In genomic region chr11:65918211-65919150, GRCh38 we compare ENCODE assay signal across 8 cellular contexts. TPM values are rescaled to one million over a fixed set of nuclear protein-coding genes. Genes with fewer than 3 reads are reported as not detected.
DNase-seq lines count a peak whose midpoint lies in the region; ATAC-seq and TF ChIP-seq lines count a peak whose summit lies in the region.

TSS of gene C11orf68 (minus strand) at chr11:65919062. CDS start at chr11:65919031, 31 bp downstream.

- 6% methylated on average over 78 of the region's 78 CpGs for WGBS in ectodermal cell, 2 experiments
- 4% methylated on average over 78 of the region's 78 CpGs for WGBS in urinary bladder

- intact Hi-C loops in A673 (cut with micrococcal nuclease; ENCODE audit: unreplicated experiment), result no loop called here

- H3K36me3 Mint-ChIP-seq in mesothelial cell of epicardium, result peaks cover 18% of the 10 kb centered on the region

- H3K36me3 ChIP-seq in A673 (ENCODE audit: insufficient read depth, low read length, poor library complexity, severe bottlenecking) (peaks cover 12% of the 10 kb centered on the region), ectodermal cell (ENCODE audit: control insufficient read depth, insufficient read depth, low read length) (peaks cover 5% of the 10 kb centered on the region), urinary bladder (ENCODE audit: insufficient read depth) (no peaks in the 10 kb centered on the region)

- H3K4me3 Mint-ChIP-seq in mesothelial cell of epicardium, result peak within 1 kb of the TSS; percentile 86

- ATAC-seq in GM18511 (IDR thresholded peaks at IDR 0.05; ENCODE audit: unreplicated experiment) (peak; percentile 65), HG02938 (IDR thresholded peaks at IDR 0.05; ENCODE audit: unreplicated experiment) (peak; percentile 53)

- TF ChIP-seq CTCF in A673 (conservative IDR thresholded peaks at IDR 0.05; ENCODE audit: low read depth, low read length) (no peak), mesothelial cell of epicardium (IDR thresholded peaks at IDR 0.05; ENCODE audit: unreplicated experiment) (no peak)

- no peaks in the 10 kb centered on the region for H3K27me3 ChIP-seq in A673 (replicated peaks; ENCODE audit: insufficient read depth, low read depth, low read length, poor library complexity)
- H3K27me3 ChIP-seq in ectodermal cell (ENCODE audit: control insufficient read depth, insufficient read depth, low read length, poor library complexity, severe bottlenecking), result no peaks in the 10 kb centered on the region

- H3K27me3 Mint-ChIP-seq in mesothelial cell of epicardium (ENCODE audit: low read depth), result no peaks in the 10 kb centered on the region

- H3K4me3 ChIP-seq in A673 (ENCODE audit: low read depth, low read length, poor library complexity, severe bottlenecking) (peak within 1 kb of the TSS; percentile 83), ectodermal cell (ENCODE audit: insufficient read depth, low read depth, low read length) (peak within 1 kb of the TSS; percentile 92), urinary bladder (ENCODE audit: low read depth, low read length) (peak within 1 kb of the TSS; percentile 86)

- H3K9me3 ChIP-seq in A673 (ENCODE audit: low read depth, low read length, poor library complexity, severe bottlenecking) (no peaks in the 10 kb centered on the region), ectodermal cell (ENCODE audit: control insufficient read depth, low read length) (no peaks in the 10 kb centered on the region)

- H3K9me3 Mint-ChIP-seq in mesothelial cell of epicardium, result no peaks in the 10 kb centered on the region

- POLR2A ChIA-PET in A673 (lab: Charles Lee; ENCODE audit: low non-redundant PET), result no interaction called here

- H3K4me1 Mint-ChIP-seq in mesothelial cell of epicardium, result peaks cover 33% of the 10 kb centered on the region

- H3K4me1 ChIP-seq in A673 (ENCODE audit: insufficient read depth, low read length, poor library complexity, severe bottlenecking), result peaks cover 32% of the 10 kb centered on the region
- no peaks in the 10 kb centered on the region for H3K4me1 ChIP-seq in ectodermal cell (ENCODE audit: control insufficient read depth, insufficient read depth, low read length)
- H3K4me1 ChIP-seq in urinary bladder (ENCODE audit: insufficient read depth), result peaks cover 2% of the 10 kb centered on the region

- DNase-seq in A673 (ENCODE audit: low spot score) (peak; percentile 47), mesothelial cell of epicardium (ENCODE audit: low spot score in 2 of 2, unreplicated experiment in 2 of 2) (peak in 1 of 2 experiments; percentile 44), SHP77 treated with DMSO at 0.1 percent for 48 hours (lab: John Stamatoyannopoulos, UW) (no peak)

- peak within 1 kb of the TSS; percentile 77 for H3K27ac Mint-ChIP-seq in mesothelial cell of epicardium

- CTCF ChIA-PET in A673 (lab: Charles Lee), result interaction anchor here (0.5 to 0.6 kb wide), 2 partner anchors 30 to 140 kb away, joined by 4 to 6 read pairs; partner anchors contain the start of gene FIBP

- TSS peak; percentile 60 for BruUV-seq in A673 (replicated peaks; lab: Mats Ljungman, UMichigan)

- H3K27ac ChIP-seq in A673 (ENCODE audit: low read depth, low read length, poor library complexity, severe bottlenecking), result peak within 1 kb of the TSS; percentile 91
- no peak within 1 kb of the TSS for H3K27ac ChIP-seq in ectodermal cell (ENCODE audit: insufficient read depth, low read depth, low read length, poor library complexity, severe bottlenecking)
- H3K27ac ChIP-seq in urinary bladder (ENCODE audit: low read depth), result peak within 1 kb of the TSS; percentile 94

TF ChIP-seq in PFSK-1, 5 proteins besides CTCF, POLR2A, EP300 and RAD21:
- TF ChIP-seq SIN3A (IDR thresholded peaks at IDR 0.05; ENCODE audit: borderline replicate concordance, insufficient read depth, low read length) (peak; percentile 31; the same call in 1 of the 2 replicates), TAF1 (IDR thresholded peaks at IDR 0.05; ENCODE audit: borderline replicate concordance, insufficient read depth, low read length) (peak; percentile 70; the same call in 1 of the 2 replicates)
- TF ChIP-seq, protein P1, sequence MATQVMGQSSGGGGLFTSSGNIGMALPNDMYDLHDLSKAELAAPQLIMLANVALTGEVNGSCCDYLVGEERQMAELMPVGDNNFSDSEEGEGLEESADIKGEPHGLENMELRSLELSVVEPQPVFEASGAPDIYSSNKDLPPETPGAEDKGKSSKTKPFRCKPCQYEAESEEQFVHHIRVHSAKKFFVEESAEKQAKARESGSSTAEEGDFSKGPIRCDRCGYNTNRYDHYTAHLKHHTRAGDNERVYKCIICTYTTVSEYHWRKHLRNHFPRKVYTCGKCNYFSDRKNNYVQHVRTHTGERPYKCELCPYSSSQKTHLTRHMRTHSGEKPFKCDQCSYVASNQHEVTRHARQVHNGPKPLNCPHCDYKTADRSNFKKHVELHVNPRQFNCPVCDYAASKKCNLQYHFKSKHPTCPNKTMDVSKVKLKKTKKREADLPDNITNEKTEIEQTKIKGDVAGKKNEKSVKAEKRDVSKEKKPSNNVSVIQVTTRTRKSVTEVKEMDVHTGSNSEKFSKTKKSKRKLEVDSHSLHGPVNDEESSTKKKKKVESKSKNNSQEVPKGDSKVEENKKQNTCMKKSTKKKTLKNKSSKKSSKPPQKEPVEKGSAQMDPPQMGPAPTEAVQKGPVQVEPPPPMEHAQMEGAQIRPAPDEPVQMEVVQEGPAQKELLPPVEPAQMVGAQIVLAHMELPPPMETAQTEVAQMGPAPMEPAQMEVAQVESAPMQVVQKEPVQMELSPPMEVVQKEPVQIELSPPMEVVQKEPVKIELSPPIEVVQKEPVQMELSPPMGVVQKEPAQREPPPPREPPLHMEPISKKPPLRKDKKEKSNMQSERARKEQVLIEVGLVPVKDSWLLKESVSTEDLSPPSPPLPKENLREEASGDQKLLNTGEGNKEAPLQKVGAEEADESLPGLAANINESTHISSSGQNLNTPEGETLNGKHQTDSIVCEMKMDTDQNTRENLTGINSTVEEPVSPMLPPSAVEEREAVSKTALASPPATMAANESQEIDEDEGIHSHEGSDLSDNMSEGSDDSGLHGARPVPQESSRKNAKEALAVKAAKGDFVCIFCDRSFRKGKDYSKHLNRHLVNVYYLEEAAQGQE (IDR thresholded peaks at IDR 0.05; ENCODE audit: insufficient read depth in 1 of 2, low read depth in 2 of 2, low read length in 2 of 2), result no peak

RNA-seq across cellular contexts. Expression of gene C11orf68, which starts in this region (rescaled TPM):
- total RNA-seq in A673 (2021) (22.4 and 27.6 TPM in 2 replicates), mesothelial cell of epicardium (33.4 to 34.9 TPM (median 33.9 TPM) in 3 replicates), urinary bladder (11.8 TPM)
- polyA plus RNA-seq in PFSK-1 (2012; ENCODE audit: insufficient read length, low read depth), result 34.9 TPM
- 28.0 TPM for polyA plus RNA-seq in ectodermal cell (2013, experiment 1 of 4)
- polyA plus RNA-seq in ectodermal cell (2013, experiment 2 of 4), result 25.4 TPM
- polyA plus RNA-seq in ectodermal cell (2013, experiment 3 of 4), result 25.7 TPM
- 34.2 TPM for polyA plus RNA-seq in ectodermal cell (2013, experiment 4 of 4)
- 65.9 TPM for polyA plus RNA-seq in urinary bladder
